Comparison of ENCODE assay signal across 8 cellular contexts in the genomic region with DNA sequence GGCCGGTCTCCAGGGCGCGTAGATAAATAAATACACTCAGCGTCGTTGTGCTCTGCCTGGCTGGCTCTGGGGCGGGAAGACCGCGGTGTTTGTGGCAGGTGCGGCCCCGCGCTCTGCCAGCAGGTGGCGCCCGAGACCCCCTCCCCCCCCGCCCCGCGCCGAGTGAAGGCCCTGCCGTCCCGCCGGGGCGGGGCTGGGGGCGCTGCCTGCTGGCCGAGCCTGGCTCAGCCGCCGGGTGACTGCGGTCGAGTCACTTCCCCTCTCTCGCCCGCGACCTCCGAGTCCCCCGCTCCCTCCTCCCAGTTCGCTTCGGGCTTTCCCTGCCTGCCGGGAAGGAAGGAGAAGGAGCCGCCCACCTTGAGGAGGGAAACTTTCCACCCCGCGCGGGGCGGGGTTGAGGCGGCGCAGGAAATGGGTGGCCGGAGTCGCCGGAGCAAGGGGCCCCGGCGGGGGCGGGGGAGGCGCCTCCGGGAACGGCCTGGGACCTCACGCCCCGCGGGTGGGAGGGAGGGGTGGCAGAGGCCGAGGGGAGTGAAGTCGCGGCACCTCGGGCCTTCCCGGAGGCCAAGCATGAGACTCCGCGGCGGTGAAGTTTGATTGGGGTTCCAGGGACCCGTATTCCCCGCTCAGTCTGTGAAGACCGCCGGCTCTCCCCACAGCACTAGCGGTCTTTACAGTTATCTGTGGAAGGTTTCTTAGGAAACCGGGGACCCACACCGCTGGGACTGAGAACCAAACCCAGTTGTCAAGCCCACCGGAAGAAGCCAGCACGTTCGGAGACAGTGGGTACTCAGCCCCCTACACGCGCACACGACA.
DNase-seq lines count a peak whose midpoint lies in the region; ATAC-seq and TF ChIP-seq lines count a peak whose summit lies in the region.

No MANE protein-coding gene starts in this region.

- peak overlapping the region; percentile 74 to 95 for H3K4me3 ChIP-seq in muscle layer of duodenum (ENCODE audit: low read depth in 1 of 2, low read length in 2 of 2)

- DNase-seq in AG09319 (ENCODE audit: extremely low read depth, low read depth) (peak; percentile 93), OCI-M2 (lab: John Stamatoyannopoulos, UW; ENCODE audit: unreplicated experiment) (peak; percentile 52), erythroblast (lab: John Stamatoyannopoulos, UW) (peak; percentile 92 to 94)
- peak; percentile 87 for DNase-seq in activated T-cell treated with anti-CD3 and anti-CD28 coated beads, Interleukin-2, amount 50 U/mL, for 1 hour
- peak; percentile 61 to 70 for DNase-seq in stimulated activated CD8-positive, alpha-beta memory T cell treated with anti-CD3 and anti-CD28 coated beads, Interleukin-7, amount 100 ng/mL, for 1 hour (ENCODE audit: low read depth in 2 of 2)

- H3K27me3 ChIP-seq in muscle layer of duodenum (ENCODE audit: low read depth, low read length) = no peaks in the 10 kb centered on the region

- H3K27ac ChIP-seq in muscle layer of duodenum (ENCODE audit: low read length) = peak overlapping the region; percentile 81

- TF ChIP-seq CTCF in AG09319 (IDR thresholded peaks at IDR 0.05; ENCODE audit: low read depth, low read length) = peak; percentile 59

- peaks cover 2 to 5% of the 10 kb centered on the region in 2 donors for H3K36me3 ChIP-seq in muscle layer of duodenum (ENCODE audit: control insufficient read depth in 1 of 2, insufficient read depth in 2 of 2, low read length in 2 of 2)

- no peaks in the 10 kb centered on the region for H3K9me3 ChIP-seq in muscle layer of duodenum (ENCODE audit: control insufficient read depth in 1 of 2, low read length in 2 of 2)

- TF ChIP-seq POLR2A in erythroblast (IDR thresholded peaks at IDR 0.05; ENCODE audit: low read length) = no peak

- H3K4me1 ChIP-seq in muscle layer of duodenum (ENCODE audit: control insufficient read depth in 1 of 2, insufficient read depth in 2 of 2, low read length in 2 of 2) = peaks cover 33 to 64% of the 10 kb centered on the region in 2 donors

- peak; percentile 24 for ATAC-seq in GM18873 (IDR thresholded peaks at IDR 0.05; ENCODE audit: low FRiP score, unreplicated experiment)
- ATAC-seq in HG03460 (IDR thresholded peaks at IDR 0.05; ENCODE audit: unreplicated experiment) = peak; percentile 32

Comparison
In these comparisons a context has a peak if more than half of its experiments do, and no peak if none do; other contexts are left out.
1. Peak in every context shown above with its lines: DNase-seq, ATAC-seq, H3K4me3 ChIP-seq and H3K27ac ChIP-seq.